In the genomic region with DNA sequence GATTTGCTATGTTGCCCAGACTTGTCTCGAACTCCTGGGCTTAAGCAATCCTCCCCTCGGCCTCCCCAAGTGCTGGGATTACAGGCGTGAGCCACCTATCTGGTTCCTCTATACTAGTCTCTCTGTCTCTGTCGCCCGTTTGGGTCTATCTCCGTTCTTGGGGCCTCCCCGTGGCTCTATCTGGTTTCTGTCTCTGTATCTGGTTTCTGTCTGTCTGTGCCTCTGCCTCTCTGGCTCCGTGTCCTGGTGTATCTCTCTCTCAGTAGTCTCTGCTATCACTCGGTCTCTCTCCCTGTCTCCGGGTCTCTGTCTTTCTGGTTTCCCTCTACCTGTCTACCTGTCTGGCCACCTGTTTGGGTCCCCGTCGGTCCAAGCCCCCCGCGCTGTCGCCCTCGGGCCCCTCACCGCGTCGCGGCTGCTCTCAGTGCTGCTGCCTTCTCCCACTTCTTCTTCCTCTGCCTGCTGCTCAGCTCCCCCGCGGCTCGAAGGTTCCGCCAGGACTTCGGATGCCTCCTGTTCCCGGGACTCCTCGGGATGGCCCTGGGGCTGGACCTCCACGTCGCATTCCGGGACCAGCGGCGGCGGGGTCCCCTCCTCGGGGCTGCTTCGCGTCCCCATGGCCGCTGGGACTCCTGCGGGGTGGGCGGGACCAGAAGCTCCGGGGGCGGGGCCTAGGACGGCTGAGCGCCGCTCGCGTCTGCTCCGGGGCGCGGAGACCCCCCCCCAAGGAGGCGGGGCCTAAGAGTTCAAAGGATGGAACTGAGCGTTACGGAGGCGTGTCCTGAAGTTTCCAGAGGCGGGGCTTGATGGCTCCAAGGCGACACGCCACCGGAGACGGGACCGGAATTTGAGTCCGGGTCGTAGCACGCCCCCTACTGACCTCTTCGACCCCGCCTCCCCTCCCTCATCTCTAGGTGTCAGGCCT, we compare ENCODE assay signal across 8 cellular contexts.
DNase-seq lines count a peak whose midpoint lies in the region; ATAC-seq lines count a peak whose summit lies in the region.

No MANE protein-coding gene starts in this region.

- H3K27ac ChIP-seq in cingulate gyrus (ENCODE audit: low read depth, low read length), result peak overlapping the region; percentile 88

- DNase-seq in AG20443 (ENCODE audit: low spot score), result peak; percentile 99
- peak; percentile 83 for DNase-seq in NCI-H510A (lab: John Stamatoyannopoulos, UW)
- DNase-seq in activated CD4-positive, alpha-beta T cell treated with anti-CD3 and anti-CD28 coated beads for 24 hours (ENCODE audit: low read depth in 2 of 2), result peak; percentile 100
- DNase-seq in left kidney (ENCODE audit: low read depth, low spot score), result peak; percentile 98
- peak; percentile 96 for DNase-seq in stimulated activated CD4-positive, alpha-beta T cell treated with anti-CD3 and anti-CD28 coated beads, Interleukin-1b, Interleukin-23, amount 100 ng/mL, for 48 hours

- peak; percentile 77 for ATAC-seq in GM19025 (IDR thresholded peaks at IDR 0.05; ENCODE audit: low read depth, unreplicated experiment)
- ATAC-seq in HG03280 (IDR thresholded peaks at IDR 0.05; ENCODE audit: unreplicated experiment), result peak; percentile 88

Comparison
In these comparisons a context has a peak if more than half of its experiments do, and no peak if none do; other contexts are left out.
1. Peak in every context shown above with its lines: DNase-seq, ATAC-seq and H3K27ac ChIP-seq.